ENCODE assay signal across 14 cellular contexts in the genomic region with DNA sequence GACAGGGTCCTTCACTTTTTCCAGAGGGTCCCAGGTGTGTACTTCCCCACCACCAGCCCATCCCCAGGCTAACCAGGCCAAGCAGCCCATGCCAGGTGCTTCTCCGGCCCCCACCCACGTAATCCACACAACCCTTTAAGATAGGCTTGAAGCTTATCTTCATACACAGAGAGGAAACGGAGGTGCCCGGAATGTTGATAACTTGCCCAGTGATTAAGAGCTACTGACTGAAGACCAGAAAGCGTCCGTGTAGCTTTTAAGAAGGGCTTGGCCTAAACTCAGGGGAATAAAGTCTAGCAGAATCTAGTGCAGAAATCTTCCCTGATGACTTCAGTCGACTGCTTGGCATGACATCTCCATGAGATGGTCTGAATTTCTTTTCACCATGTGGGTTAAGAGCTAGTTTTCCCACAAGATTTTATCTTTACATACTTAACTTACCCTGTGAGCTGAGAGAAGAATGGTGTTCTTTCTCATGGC.
DNase-seq lines count a peak whose midpoint lies in the region; TF ChIP-seq lines count a peak whose summit lies in the region.
"Had no signal": no experiment of that assay in that cellular context is flagged by ENCODE, and none has a peak within 500 bp of the region (broad histone marks: within the 10 kb centered on the region; RNA-seq: fewer than 3 reads in every experiment).

No MANE protein-coding gene starts in this region.

- TF ChIP-seq POLR2A in erythroblast (IDR thresholded peaks at IDR 0.05; ENCODE audit: low read length), result no peak

- CTCF ChIA-PET in AG04449 (lab: Yijun Ruan, JAX), result interaction anchor here (0.6 to 1.6 kb wide), 3 partner anchors 9 to 15 kb away, joined by 3 to 5 read pairs (median 3); no protein-coding TSS in a partner anchor

- peaks cover 56% of the 10 kb centered on the region for H3K4me1 Mint-ChIP-seq in nephron

- no peaks in the 10 kb centered on the region for H3K27me3 Mint-ChIP-seq in nephron (ENCODE audit: low read depth)

- peak overlapping the region in 2 of 3 experiments; percentile 30 to 47 for H3K27ac Mint-ChIP-seq in nephron

- H3K9me3 Mint-ChIP-seq in nephron, result no peaks in the 10 kb centered on the region

- no peak overlapping the region for H3K4me3 Mint-ChIP-seq in nephron

- H3K4me3 ChIP-seq in AG04449 (ENCODE audit: low read depth, low read length), result no peak overlapping the region
- H3K4me3 ChIP-seq: PC-9 had no signal

- POLR2A ChIA-PET in AG04449 (lab: Yijun Ruan, JAX), result interaction anchor here (0.6 kb wide), 1 partner anchor 139 kb away, joined by 3 read pairs; the partner anchor contains the start of gene GALNT2

- TF ChIP-seq CTCF in AG04449 (IDR thresholded peaks at IDR 0.05; ENCODE audit: insufficient read depth, low read length, missing control alignments), result no peak
- TF ChIP-seq CTCF in nephron (IDR thresholded peaks at IDR 0.05; ENCODE audit: unreplicated experiment in 3 of 3), result no peak

- H3K36me3 Mint-ChIP-seq in nephron (ENCODE audit: low read depth), result peaks cover 29% of the 10 kb centered on the region

- DNase-seq in AG04449 (ENCODE audit: low read depth, low spot score) (peak; percentile 84), OCI-M2 (lab: John Stamatoyannopoulos, UW; ENCODE audit: unreplicated experiment) (peak; percentile 3), erythroblast (lab: John Stamatoyannopoulos, UW) (peak; percentile 79 to 90), T-helper 9 cell (no peak), activated gamma-delta T cell (lab: John Stamatoyannopoulos, UW) (no peak)
- no peak for DNase-seq in central memory CD4-positive, alpha-beta T cell
- DNase-seq in stimulated activated CD8-positive, alpha-beta memory T cell treated with anti-CD3 and anti-CD28 coated beads, Interleukin-4, amount 100 ng/mL, for 48 hours, result no peak
- DNase-seq: activated CD4-positive, CD25-positive, alpha-beta regulatory T cell; activated T-cell treated with anti-CD3 and anti-CD28 coated beads, Interleukin-2, amount 50 U/mL, for 1 hour; AML-193; DMS79; occipital lobe; PC-9 had no signal

Comparison
In these comparisons a context has a peak if more than half of its experiments do, and no peak if none do; other contexts are left out.
1. DNase-seq: peak in AG04449 (single experiment), OCI-M2 (single experiment) and erythroblast (2 of 2); none in T-helper 9 cell (single experiment), central memory CD4-positive, alpha-beta T cell (single experiment), activated gamma-delta T cell (single experiment) and stimulated activated CD8-positive, alpha-beta memory T cell treated with anti-CD3 and anti-CD28 coated beads, Interleukin-4, amount 100 ng/mL, for 48 hours (single experiment).